ENCODE assay signal across 8 cellular contexts in genomic region chr5:139671096-139671841, GRCh38. TPM values are rescaled to one million over a fixed set of nuclear protein-coding genes. Genes with fewer than 3 reads are reported as not detected.
DNase-seq lines count a peak whose midpoint lies in the region; ATAC-seq and TF ChIP-seq lines count a peak whose summit lies in the region.

No MANE protein-coding gene starts in this region.

- H3K4me1 ChIP-seq in HEK293 (ENCODE audit: control insufficient read depth, insufficient read depth, low read length): peaks cover 4% of the 10 kb centered on the region; the same call in 1 of the 2 replicates

- TF ChIP-seq CTCF in HEK293 (tag by site-specific recombination; IDR thresholded peaks at IDR 0.05): no peak

- POLR2A ChIA-PET in HEK293 (lab: Yijun Ruan, JAX): no interaction called here

- H3K4me3 ChIP-seq in HEK293 (ENCODE audit: low read depth, low read length): no peak overlapping the region

- H3K27ac ChIP-seq in HEK293 (ENCODE audit: extremely low read depth, low read depth, low read length): no peak overlapping the region
- peak overlapping the region; percentile 97 for H3K27ac ChIP-seq in temporal lobe (ENCODE audit: low read depth, low read length)

- peak; percentile 60 for DNase-seq in amniotic epithelial cell (ENCODE audit: low read depth)
- no peak for DNase-seq in left lobe of liver (ENCODE audit: low spot score)
- DNase-seq in stimulated activated CD8-positive, alpha-beta memory T cell treated with anti-CD3 and anti-CD28 coated beads, Interleukin-4, amount 100 ng/mL, for 48 hours: no peak
- no peak for DNase-seq in GOT3 (lab: John Stamatoyannopoulos, UW)
- no peak for DNase-seq in T-helper 2 cell

- CTCF ChIA-PET in HEK293 (lab: Yijun Ruan, JAX): interaction anchor here (0.6 to 4.1 kb wide), 4 partner anchors 10 to 95 kb away, joined by 3 to 26 read pairs (median 4); no protein-coding TSS in a partner anchor

- peak; percentile 3 for ATAC-seq in left lobe of liver
- no peak for ATAC-seq in HG02885 (IDR thresholded peaks at IDR 0.05; ENCODE audit: poor library complexity, unreplicated experiment)

- H3K9me3 ChIP-seq in HEK293 (ENCODE audit: control insufficient read depth, insufficient read depth, low read depth, low read length): no peaks in the 10 kb centered on the region

- no peaks in the 10 kb centered on the region for H3K36me3 ChIP-seq in HEK293 (ENCODE audit: control insufficient read depth in 2 of 2, insufficient read depth in 1 of 2, low read length in 2 of 2)

TF ChIP-seq in HEK293, 187 proteins besides CTCF, POLR2A, EP300 and RAD21 (continues in another document):
- TF ChIP-seq, protein P1, sequence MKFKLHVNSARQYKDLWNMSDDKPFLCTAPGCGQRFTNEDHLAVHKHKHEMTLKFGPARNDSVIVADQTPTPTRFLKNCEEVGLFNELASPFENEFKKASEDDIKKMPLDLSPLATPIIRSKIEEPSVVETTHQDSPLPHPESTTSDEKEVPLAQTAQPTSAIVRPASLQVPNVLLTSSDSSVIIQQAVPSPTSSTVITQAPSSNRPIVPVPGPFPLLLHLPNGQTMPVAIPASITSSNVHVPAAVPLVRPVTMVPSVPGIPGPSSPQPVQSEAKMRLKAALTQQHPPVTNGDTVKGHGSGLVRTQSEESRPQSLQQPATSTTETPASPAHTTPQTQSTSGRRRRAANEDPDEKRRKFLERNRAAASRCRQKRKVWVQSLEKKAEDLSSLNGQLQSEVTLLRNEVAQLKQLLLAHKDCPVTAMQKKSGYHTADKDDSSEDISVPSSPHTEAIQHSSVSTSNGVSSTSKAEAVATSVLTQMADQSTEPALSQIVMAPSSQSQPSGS (tag by site-specific recombination; IDR thresholded peaks at IDR 0.05; ENCODE audit: low read depth): no peak
- no peak for TF ChIP-seq ZNF670 (tag by site-specific recombination; IDR thresholded peaks at IDR 0.05; ENCODE audit: low read depth)
- TF ChIP-seq ZBTB20 (tag by site-specific recombination; IDR thresholded peaks at IDR 0.05): no peak
- TF ChIP-seq ZNF610 (tag by site-specific recombination; IDR thresholded peaks at IDR 0.05; ENCODE audit: borderline replicate concordance): no peak
- TF ChIP-seq SP2 (tag by site-specific recombination; IDR thresholded peaks at IDR 0.05): no peak
- no peak for TF ChIP-seq ZNF658 (tag by site-specific recombination; IDR thresholded peaks at IDR 0.05)
- TF ChIP-seq ZNF548 (tag by site-specific recombination; IDR thresholded peaks at IDR 0.05): no peak
- TF ChIP-seq TCF7L2 (IDR thresholded peaks at IDR 0.05; ENCODE audit: borderline replicate concordance, low read depth, low read length): no peak
- peak; percentile 72 for TF ChIP-seq GLIS1 (tag by site-specific recombination; IDR thresholded peaks at IDR 0.05)
- no peak for TF ChIP-seq ZNF362 (tag by site-specific recombination; IDR thresholded peaks at IDR 0.05)
- no peak for TF ChIP-seq ZNF624 (tag by site-specific recombination; IDR thresholded peaks at IDR 0.05)
- TF ChIP-seq ZNF341 (tag by site-specific recombination; IDR thresholded peaks at IDR 0.05; ENCODE audit: low read depth): no peak
- no peak for TF ChIP-seq ZNF549 (tag by site-specific recombination; IDR thresholded peaks at IDR 0.05)
- TF ChIP-seq ZNF138 (tag by site-specific recombination; IDR thresholded peaks at IDR 0.05; ENCODE audit: borderline replicate concordance): no peak
- TF ChIP-seq ZNF521 (tag by site-specific recombination; IDR thresholded peaks at IDR 0.05): no peak
- TF ChIP-seq ZNF416 (tag by site-specific recombination; IDR thresholded peaks at IDR 0.05): no peak
- no peak for TF ChIP-seq BCL11A (tag by site-specific recombination; IDR thresholded peaks at IDR 0.05; ENCODE audit: low read depth)
- TF ChIP-seq ZNF433 (tag by site-specific recombination; IDR thresholded peaks at IDR 0.05; ENCODE audit: low read depth): no peak
- TF ChIP-seq ZNF133 (tag by site-specific recombination; IDR thresholded peaks at IDR 0.05): no peak
- TF ChIP-seq ZNF600 (tag by site-specific recombination; IDR thresholded peaks at IDR 0.05): peak; percentile 39; the same call in 1 of the 2 replicates
- TF ChIP-seq, protein P2, sequence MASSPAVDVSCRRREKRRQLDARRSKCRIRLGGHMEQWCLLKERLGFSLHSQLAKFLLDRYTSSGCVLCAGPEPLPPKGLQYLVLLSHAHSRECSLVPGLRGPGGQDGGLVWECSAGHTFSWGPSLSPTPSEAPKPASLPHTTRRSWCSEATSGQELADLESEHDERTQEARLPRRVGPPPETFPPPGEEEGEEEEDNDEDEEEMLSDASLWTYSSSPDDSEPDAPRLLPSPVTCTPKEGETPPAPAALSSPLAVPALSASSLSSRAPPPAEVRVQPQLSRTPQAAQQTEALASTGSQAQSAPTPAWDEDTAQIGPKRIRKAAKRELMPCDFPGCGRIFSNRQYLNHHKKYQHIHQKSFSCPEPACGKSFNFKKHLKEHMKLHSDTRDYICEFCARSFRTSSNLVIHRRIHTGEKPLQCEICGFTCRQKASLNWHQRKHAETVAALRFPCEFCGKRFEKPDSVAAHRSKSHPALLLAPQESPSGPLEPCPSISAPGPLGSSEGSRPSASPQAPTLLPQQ (tag by site-specific recombination; IDR thresholded peaks at IDR 0.05): no peak
- TF ChIP-seq, protein P3, sequence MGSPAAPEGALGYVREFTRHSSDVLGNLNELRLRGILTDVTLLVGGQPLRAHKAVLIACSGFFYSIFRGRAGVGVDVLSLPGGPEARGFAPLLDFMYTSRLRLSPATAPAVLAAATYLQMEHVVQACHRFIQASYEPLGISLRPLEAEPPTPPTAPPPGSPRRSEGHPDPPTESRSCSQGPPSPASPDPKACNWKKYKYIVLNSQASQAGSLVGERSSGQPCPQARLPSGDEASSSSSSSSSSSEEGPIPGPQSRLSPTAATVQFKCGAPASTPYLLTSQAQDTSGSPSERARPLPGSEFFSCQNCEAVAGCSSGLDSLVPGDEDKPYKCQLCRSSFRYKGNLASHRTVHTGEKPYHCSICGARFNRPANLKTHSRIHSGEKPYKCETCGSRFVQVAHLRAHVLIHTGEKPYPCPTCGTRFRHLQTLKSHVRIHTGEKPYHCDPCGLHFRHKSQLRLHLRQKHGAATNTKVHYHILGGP (tag by site-specific recombination; IDR thresholded peaks at IDR 0.05): no peak
- no peak for TF ChIP-seq ZNF660 (tag by site-specific recombination; IDR thresholded peaks at IDR 0.05)
- no peak for TF ChIP-seq KLF8 (tag by site-specific recombination; IDR thresholded peaks at IDR 0.05)
- no peak for TF ChIP-seq FEZF1 (tag by site-specific recombination; IDR thresholded peaks at IDR 0.05)
- no peak for TF ChIP-seq ZBTB21 (tag by site-specific recombination; IDR thresholded peaks at IDR 0.05)
- no peak for TF ChIP-seq ZNF114 (tag by site-specific recombination; IDR thresholded peaks at IDR 0.05)
- TF ChIP-seq ZNF544 (tag by site-specific recombination; IDR thresholded peaks at IDR 0.05): no peak
- TF ChIP-seq GLIS2 (tag by site-specific recombination; IDR thresholded peaks at IDR 0.05): peak; percentile 11; the same call in 1 of the 2 replicates
- TF ChIP-seq ZNF843 (tag by site-specific recombination; IDR thresholded peaks at IDR 0.05): no peak
- TF ChIP-seq, protein P4, sequence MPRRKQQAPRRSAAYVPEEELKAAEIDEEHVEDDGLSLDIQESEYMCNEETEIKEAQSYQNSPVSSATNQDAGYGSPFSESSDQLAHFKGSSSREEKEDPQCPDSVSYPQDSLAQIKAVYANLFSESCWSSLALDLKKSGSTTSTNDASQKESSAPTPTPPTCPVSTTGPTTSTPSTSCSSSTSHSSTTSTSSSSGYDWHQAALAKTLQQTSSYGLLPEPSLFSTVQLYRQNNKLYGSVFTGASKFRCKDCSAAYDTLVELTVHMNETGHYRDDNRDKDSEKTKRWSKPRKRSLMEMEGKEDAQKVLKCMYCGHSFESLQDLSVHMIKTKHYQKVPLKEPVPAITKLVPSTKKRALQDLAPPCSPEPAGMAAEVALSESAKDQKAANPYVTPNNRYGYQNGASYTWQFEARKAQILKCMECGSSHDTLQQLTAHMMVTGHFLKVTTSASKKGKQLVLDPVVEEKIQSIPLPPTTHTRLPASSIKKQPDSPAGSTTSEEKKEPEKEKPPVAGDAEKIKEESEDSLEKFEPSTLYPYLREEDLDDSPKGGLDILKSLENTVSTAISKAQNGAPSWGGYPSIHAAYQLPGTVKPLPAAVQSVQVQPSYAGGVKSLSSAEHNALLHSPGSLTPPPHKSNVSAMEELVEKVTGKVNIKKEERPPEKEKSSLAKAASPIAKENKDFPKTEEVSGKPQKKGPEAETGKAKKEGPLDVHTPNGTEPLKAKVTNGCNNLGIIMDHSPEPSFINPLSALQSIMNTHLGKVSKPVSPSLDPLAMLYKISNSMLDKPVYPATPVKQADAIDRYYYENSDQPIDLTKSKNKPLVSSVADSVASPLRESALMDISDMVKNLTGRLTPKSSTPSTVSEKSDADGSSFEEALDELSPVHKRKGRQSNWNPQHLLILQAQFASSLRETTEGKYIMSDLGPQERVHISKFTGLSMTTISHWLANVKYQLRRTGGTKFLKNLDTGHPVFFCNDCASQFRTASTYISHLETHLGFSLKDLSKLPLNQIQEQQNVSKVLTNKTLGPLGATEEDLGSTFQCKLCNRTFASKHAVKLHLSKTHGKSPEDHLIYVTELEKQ (tag by site-specific recombination; IDR thresholded peaks at IDR 0.05; ENCODE audit: borderline replicate concordance): no peak
- no peak for TF ChIP-seq ZNF704 (tag by site-specific recombination; IDR thresholded peaks at IDR 0.05)

RNA-seq across cellular contexts. Expression of gene CXXC5, which starts 23.1 kb away (rescaled TPM):
- 64.0 TPM for total RNA-seq in left lobe of liver
- total RNA-seq in temporal lobe: 33.4 TPM
